In the genomic region with DNA sequence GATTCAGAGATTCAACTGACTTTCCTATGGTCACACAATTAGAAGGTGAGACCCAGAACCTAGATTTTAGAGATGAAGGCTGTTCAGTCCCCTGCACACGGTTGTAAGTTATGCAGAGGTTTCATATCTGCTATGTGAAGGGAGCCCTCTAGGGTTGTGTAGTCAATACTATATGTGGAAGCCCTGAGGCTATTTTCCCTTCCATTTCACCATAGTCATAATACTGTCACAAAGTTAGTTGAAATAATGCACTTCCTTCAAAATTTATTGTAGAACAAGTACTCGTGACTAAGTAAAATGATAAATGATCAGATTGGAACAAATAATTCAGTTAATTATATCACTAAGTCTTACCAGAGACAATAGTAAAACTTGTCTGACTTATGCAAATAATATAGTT, we compare ENCODE assay signal across 8 cellular contexts. TPM values are rescaled to one million over a fixed set of nuclear protein-coding genes. Genes with fewer than 3 reads are reported as not detected.
DNase-seq lines count a peak whose midpoint lies in the region; ATAC-seq and TF ChIP-seq lines count a peak whose summit lies in the region.

No MANE protein-coding gene starts in this region.

- peak; percentile 56 for DNase-seq in G401 (ENCODE audit: low spot score)
- DNase-seq in psoas muscle, result no peak
- no peak for DNase-seq in NCI-H2107 (lab: John Stamatoyannopoulos, UW)
- no peak for DNase-seq in CD1c-positive myeloid dendritic cell (ENCODE audit: extremely low spot score)

- H3K9me3 Mint-ChIP-seq in brain, result peaks cover 0 to 3% (median 0%) of the 10 kb centered on the region in 5 experiments

- H3K9me3 ChIP-seq in psoas muscle, result no peaks in the 10 kb centered on the region

- intact Hi-C loops in psoas muscle (cut with DNase I), result loop anchor here in 1 of 2 donors (1.0 kb wide), 1 partner anchor 69 kb away; no protein-coding TSS in a partner anchor

- H3K27me3 Mint-ChIP-seq in brain, result no peaks in the 10 kb centered on the region

- TF ChIP-seq CTCF in brain (conservative IDR thresholded peaks at IDR 0.05) (peak; percentile 38 to 40), psoas muscle (IDR thresholded peaks at IDR 0.05) (peak; percentile 40)

- in situ Hi-C loops in G401 (cut with HindIII; ENCODE audit: low sequenced_read_pairs), result no loop called here

- H3K4me1 ChIP-seq in psoas muscle, result peaks cover 7% of the 10 kb centered on the region

- WGBS in psoas muscle, 3 donors, result 32 to 36% (median 34%) methylated on average over 2 of the region's 2 CpGs

- peaks cover 13% of the 10 kb centered on the region for H3K4me1 Mint-ChIP-seq in brain

- no peak overlapping the region for H3K4me3 Mint-ChIP-seq in brain

- H3K4me3 ChIP-seq in psoas muscle, result no peak overlapping the region

- no peaks in the 10 kb centered on the region for H3K36me3 ChIP-seq in psoas muscle (ENCODE audit: insufficient read depth in 1 of 2, low read depth in 1 of 2)

- no peaks in the 10 kb centered on the region for H3K27me3 ChIP-seq in psoas muscle (ENCODE audit: insufficient read depth in 3 of 3, low read length in 2 of 3)

- H3K36me3 Mint-ChIP-seq in brain, result no peaks in the 10 kb centered on the region

- no peak overlapping the region for H3K27ac ChIP-seq in psoas muscle

- peak overlapping the region in 2 of 5 experiments; percentile 12 to 35 for H3K27ac Mint-ChIP-seq in brain

- ATAC-seq in GM19463 (IDR thresholded peaks at IDR 0.05; ENCODE audit: unreplicated experiment) (peak; percentile 83), HG03460 (IDR thresholded peaks at IDR 0.05; ENCODE audit: unreplicated experiment) (peak; percentile 74), psoas muscle (peak; percentile 77 to 94 (median 84)), HG03039 (IDR thresholded peaks at IDR 0.05; ENCODE audit: unreplicated experiment) (no peak)

RNA-seq across cellular contexts. Expression of a gene that starts 48.8 kb away (rescaled TPM):
- total RNA-seq in G401 (2014; rRNA removed; shearing (Covaris generic)), result 0.64 and 1.2 TPM in 2 replicates
- polyA plus RNA-seq in brain (ENCODE audit: insufficient read depth, low read depth, low replicate concordance) (25.1 TPM), psoas muscle (10 to 100 TPM in 2 of 3 donors, 1 to 10 TPM in 1; 9.8 to 22.5 (median 20.1) TPM)
- total RNA-seq in psoas muscle, result 10 to 100 TPM; 29.0 to 55.3 (median 41.3) TPM

Comparison
In these comparisons a context has a peak if more than half of its experiments do, and no peak if none do; other contexts are left out.
1. RNA of a gene that starts 48.8 kb away (total RNA-seq): 29.0 to 55.3 TPM in psoas muscle; 0.64 to 1.2 TPM in G401; every median in the first group is over 10 times any median in the second.